In the genomic region with DNA sequence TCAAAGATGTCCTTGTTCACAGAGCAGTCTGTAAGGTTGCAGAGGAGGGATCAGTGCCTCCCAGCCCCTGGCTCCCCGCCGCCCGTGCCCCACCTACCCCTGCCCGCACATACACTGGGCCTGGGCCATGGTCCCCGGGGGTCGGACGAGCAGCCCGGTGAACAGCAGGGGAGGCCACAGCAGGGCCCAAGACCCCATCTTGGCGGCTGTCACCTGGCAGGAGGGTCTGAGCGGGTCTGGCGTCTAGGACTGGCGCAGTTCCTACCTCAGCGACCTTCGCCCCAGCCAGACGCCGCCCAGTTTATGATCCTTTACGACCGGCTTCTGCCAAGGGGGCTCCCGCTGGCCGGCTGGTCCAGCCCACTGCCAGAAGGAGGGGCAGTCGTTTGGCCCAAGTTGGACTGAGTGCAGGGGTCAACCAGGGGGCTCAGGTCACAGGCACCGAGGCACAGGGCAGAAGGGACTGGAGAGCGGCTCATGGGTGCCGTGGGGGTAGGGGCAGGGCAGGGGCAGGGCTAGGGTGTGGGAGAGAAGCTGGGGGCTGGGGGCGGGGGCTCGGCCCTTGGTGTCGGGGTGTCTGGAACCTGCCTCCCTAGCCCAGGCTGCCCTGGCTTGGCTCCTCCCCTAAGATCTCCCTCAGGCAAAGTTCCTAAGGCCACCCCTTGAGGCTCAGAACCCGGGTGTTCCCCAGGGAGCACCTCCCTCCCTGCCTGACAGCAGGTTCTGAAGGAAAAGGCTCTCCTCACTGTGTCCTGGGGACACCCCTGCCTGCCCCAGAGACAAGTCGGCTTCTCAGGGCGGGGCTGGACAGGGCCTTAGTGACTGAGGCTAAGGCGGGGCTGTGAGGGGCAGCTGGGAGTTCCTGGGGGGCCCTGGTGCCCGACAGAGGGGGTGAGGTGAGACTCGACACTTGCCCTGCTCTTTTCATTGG, we compare ENCODE assay signal across 1 cellular context.
TF ChIP-seq lines count a peak whose summit lies in the region.

A gene with protein sequence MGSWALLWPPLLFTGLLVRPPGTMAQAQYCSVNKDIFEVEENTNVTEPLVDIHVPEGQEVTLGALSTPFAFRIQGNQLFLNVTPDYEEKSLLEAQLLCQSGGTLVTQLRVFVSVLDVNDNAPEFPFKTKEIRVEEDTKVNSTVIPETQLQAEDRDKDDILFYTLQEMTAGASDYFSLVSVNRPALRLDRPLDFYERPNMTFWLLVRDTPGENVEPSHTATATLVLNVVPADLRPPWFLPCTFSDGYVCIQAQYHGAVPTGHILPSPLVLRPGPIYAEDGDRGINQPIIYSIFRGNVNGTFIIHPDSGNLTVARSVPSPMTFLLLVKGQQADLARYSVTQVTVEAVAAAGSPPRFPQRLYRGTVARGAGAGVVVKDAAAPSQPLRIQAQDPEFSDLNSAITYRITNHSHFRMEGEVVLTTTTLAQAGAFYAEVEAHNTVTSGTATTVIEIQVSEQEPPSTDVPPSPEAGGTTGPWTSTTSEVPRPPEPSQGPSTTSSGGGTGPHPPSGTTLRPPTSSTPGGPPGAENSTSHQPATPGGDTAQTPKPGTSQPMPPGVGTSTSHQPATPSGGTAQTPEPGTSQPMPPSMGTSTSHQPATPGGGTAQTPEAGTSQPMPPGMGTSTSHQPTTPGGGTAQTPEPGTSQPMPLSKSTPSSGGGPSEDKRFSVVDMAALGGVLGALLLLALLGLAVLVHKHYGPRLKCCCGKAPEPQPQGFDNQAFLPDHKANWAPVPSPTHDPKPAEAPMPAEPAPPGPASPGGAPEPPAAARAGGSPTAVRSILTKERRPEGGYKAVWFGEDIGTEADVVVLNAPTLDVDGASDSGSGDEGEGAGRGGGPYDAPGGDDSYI (minus strand): TSS at position 251 of the 931 bp plus-strand sequence. CDS start 53 bp downstream, at position 198.

TF ChIP-seq in GM12878, 131 proteins besides CTCF, POLR2A, EP300 and RAD21:
- no peak for TF ChIP-seq SUZ12 (IDR thresholded peaks at IDR 0.05; ENCODE audit: unreplicated experiment)
- TF ChIP-seq, protein P1, sequence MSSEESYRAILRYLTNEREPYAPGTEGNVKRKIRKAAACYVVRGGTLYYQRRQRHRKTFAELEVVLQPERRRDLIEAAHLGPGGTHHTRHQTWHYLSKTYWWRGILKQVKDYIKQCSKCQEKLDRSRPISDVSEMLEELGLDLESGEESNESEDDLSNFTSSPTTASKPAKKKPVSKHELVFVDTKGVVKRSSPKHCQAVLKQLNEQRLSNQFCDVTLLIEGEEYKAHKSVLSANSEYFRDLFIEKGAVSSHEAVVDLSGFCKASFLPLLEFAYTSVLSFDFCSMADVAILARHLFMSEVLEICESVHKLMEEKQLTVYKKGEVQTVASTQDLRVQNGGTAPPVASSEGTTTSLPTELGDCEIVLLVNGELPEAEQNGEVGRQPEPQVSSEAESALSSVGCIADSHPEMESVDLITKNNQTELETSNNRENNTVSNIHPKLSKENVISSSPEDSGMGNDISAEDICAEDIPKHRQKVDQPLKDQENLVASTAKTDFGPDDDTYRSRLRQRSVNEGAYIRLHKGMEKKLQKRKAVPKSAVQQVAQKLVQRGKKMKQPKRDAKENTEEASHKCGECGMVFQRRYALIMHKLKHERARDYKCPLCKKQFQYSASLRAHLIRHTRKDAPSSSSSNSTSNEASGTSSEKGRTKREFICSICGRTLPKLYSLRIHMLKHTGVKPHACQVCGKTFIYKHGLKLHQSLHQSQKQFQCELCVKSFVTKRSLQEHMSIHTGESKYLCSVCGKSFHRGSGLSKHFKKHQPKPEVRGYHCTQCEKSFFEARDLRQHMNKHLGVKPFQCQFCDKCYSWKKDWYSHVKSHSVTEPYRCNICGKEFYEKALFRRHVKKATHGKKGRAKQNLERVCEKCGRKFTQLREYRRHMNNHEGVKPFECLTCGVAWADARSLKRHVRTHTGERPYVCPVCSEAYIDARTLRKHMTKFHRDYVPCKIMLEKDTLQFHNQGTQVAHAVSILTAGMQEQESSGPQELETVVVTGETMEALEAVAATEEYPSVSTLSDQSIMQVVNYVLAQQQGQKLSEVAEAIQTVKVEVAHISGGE (CRISPR knock-in tag; IDR thresholded peaks at IDR 0.05): no peak
- TF ChIP-seq RUNX3 (IDR thresholded peaks at IDR 0.05; ENCODE audit: low read length): no peak
- no peak for TF ChIP-seq TARDBP (IDR thresholded peaks at IDR 0.05; ENCODE audit: borderline replicate concordance)
- TF ChIP-seq CREM (IDR thresholded peaks at IDR 0.05; ENCODE audit: low read depth): no peak
- TF ChIP-seq ATF7 (IDR thresholded peaks at IDR 0.05; ENCODE audit: low read depth): no peak
- no peak for TF ChIP-seq CHD1 (IDR thresholded peaks at IDR 0.05; ENCODE audit: low read depth, low read length)
- TF ChIP-seq POLR2AphosphoS5 (IDR thresholded peaks at IDR 0.05; ENCODE audit: low read length): no peak
